8 cellular contexts compared by ENCODE assay signal in genomic region chr6:63572733-63573139, GRCh38. TPM values are rescaled to one million over a fixed set of nuclear protein-coding genes. Genes with fewer than 3 reads are reported as not detected.
DNase-seq lines count a peak whose midpoint lies in the region; ATAC-seq and TF ChIP-seq lines count a peak whose summit lies in the region.

No MANE protein-coding gene starts in this region.

- H3K4me1 Mint-ChIP-seq in WTC11, result peaks cover 30% of the 10 kb centered on the region

- no peak for DNase-seq in GM12864 (ENCODE audit: low read depth)
- DNase-seq in HEK293T (ENCODE audit: extremely low spot score), result peak; percentile 8
- DNase-seq in WTC11 (ENCODE audit: low spot score), result no peak
- peak; percentile 39 for DNase-seq in germinal center (ENCODE audit: low spot score)
- DNase-seq in activated effector memory CD4-positive, alpha-beta T cell treated with anti-CD3 and anti-CD28 coated beads, Interleukin-2, amount 50 U/mL, for 16 hours, result no peak
- DNase-seq in 8988T, result no peak

- peak overlapping the region; percentile 100 for H3K27ac ChIP-seq in rectal smooth muscle tissue (ENCODE audit: low read depth, low read length)

- H3K36me3 ChIP-seq in rectal smooth muscle tissue (ENCODE audit: control insufficient read depth, insufficient read depth, low read length), result peaks cover 3% of the 10 kb centered on the region

- peaks cover 26% of the 10 kb centered on the region; the same call in 1 of the 2 replicates for H3K27me3 Mint-ChIP-seq in WTC11 (ENCODE audit: low read depth)

- no peak for TF ChIP-seq CTCF in GM12864 (IDR thresholded peaks at IDR 0.05; ENCODE audit: low read depth, low read length, missing control alignments)
- TF ChIP-seq CTCF in WTC11 (IDR thresholded peaks at IDR 0.05), result no peak

- peaks cover 3% of the 10 kb centered on the region for H3K4me1 ChIP-seq in rectal smooth muscle tissue (ENCODE audit: control insufficient read depth, insufficient read depth, low read length)

- no peaks in the 10 kb centered on the region for H3K27me3 ChIP-seq in rectal smooth muscle tissue (ENCODE audit: control insufficient read depth, insufficient read depth, low read length)

- CTCF ChIA-PET in HEK293T (lab: Yijun Ruan, JAX), result interaction anchor here (0.9 kb wide), 1 partner anchor 220 kb away, joined by 4 read pairs; no protein-coding TSS in a partner anchor
- CTCF ChIA-PET in WTC11 (lab: Charles Lee), result interaction anchor here (2.3 kb wide), 1 partner anchor 25 kb away, joined by 16 read pairs; no protein-coding TSS in a partner anchor

- H3K4me3 Mint-ChIP-seq in WTC11, result peak overlapping the region; percentile 94

- H3K9ac ChIP-seq in rectal smooth muscle tissue (ENCODE audit: low read length), result peak overlapping the region; percentile 91

- POLR2A ChIA-PET in HEK293T (lab: Yijun Ruan, JAX), result interaction anchor here (1.3 to 2.0 kb wide), 2 partner anchors 25 to 62 kb away, joined by 7 to 10 read pairs; partner anchors contain the start of gene PHF3
- POLR2A ChIA-PET in WTC11 (lab: Charles Lee), result interaction anchor here (0.8 to 2.2 kb wide), 5 partner anchors 11 to 108 kb away, joined by 3 to 17 read pairs (median 8); partner anchors contain the start of gene PHF3

- H3K36me3 Mint-ChIP-seq in WTC11, result peaks cover 33% of the 10 kb centered on the region

- no peak overlapping the region for H3K27ac Mint-ChIP-seq in WTC11

- peaks cover 6% of the 10 kb centered on the region for H3K9me3 Mint-ChIP-seq in WTC11

- no peak for ATAC-seq in WTC11
- no peak for ATAC-seq in GM18519 (IDR thresholded peaks at IDR 0.05; ENCODE audit: low FRiP score, unreplicated experiment)

- H3K4me3 ChIP-seq in GM12864 (ENCODE audit: low read depth, low read length) (peak overlapping the region; percentile 95), rectal smooth muscle tissue (ENCODE audit: low read length) (peak overlapping the region; percentile 97)

TF ChIP-seq in HEK293T, 16 proteins besides CTCF, POLR2A, EP300 and RAD21:
- TF ChIP-seq SP1 (IDR thresholded peaks at IDR 0.05), result no peak
- TF ChIP-seq LEF1 (IDR thresholded peaks at IDR 0.05; ENCODE audit: borderline replicate concordance), result no peak
- TF ChIP-seq HDGF (IDR thresholded peaks at IDR 0.05; ENCODE audit: borderline replicate concordance), result no peak
- no peak for TF ChIP-seq FOXK2 (IDR thresholded peaks at IDR 0.05)
- no peak for TF ChIP-seq BHLHE40 (IDR thresholded peaks at IDR 0.05; ENCODE audit: borderline replicate concordance)
- no peak for TF ChIP-seq ELF4 (IDR thresholded peaks at IDR 0.05)
- TF ChIP-seq FOXA1 (IDR thresholded peaks at IDR 0.05), result no peak
- TF ChIP-seq L3MBTL2 (conservative IDR thresholded peaks at IDR 0.05), result no peak
- TF ChIP-seq TARDBP (IDR thresholded peaks at IDR 0.05), result no peak

TF ChIP-seq in WTC11, 78 proteins besides CTCF, POLR2A, EP300 and RAD21 (continues in another document):
- TF ChIP-seq, protein P1, sequence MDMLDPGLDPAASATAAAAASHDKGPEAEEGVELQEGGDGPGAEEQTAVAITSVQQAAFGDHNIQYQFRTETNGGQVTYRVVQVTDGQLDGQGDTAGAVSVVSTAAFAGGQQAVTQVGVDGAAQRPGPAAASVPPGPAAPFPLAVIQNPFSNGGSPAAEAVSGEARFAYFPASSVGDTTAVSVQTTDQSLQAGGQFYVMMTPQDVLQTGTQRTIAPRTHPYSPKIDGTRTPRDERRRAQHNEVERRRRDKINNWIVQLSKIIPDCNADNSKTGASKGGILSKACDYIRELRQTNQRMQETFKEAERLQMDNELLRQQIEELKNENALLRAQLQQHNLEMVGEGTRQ (CRISPR knock-in tag; IDR thresholded peaks at IDR 0.05), result no peak
- TF ChIP-seq TEAD4 (CRISPR knock-in tag; IDR thresholded peaks at IDR 0.05), result no peak
- no peak for TF ChIP-seq ETV6 (CRISPR knock-in tag; IDR thresholded peaks at IDR 0.05)
- TF ChIP-seq ZNF219 (CRISPR knock-in tag; IDR thresholded peaks at IDR 0.05; ENCODE audit: borderline replicate concordance), result no peak; the same call in 1 of the 2 replicates
- no peak for TF ChIP-seq CDX4 (CRISPR knock-in tag; IDR thresholded peaks at IDR 0.05; ENCODE audit: borderline replicate concordance)
- TF ChIP-seq, protein P2, sequence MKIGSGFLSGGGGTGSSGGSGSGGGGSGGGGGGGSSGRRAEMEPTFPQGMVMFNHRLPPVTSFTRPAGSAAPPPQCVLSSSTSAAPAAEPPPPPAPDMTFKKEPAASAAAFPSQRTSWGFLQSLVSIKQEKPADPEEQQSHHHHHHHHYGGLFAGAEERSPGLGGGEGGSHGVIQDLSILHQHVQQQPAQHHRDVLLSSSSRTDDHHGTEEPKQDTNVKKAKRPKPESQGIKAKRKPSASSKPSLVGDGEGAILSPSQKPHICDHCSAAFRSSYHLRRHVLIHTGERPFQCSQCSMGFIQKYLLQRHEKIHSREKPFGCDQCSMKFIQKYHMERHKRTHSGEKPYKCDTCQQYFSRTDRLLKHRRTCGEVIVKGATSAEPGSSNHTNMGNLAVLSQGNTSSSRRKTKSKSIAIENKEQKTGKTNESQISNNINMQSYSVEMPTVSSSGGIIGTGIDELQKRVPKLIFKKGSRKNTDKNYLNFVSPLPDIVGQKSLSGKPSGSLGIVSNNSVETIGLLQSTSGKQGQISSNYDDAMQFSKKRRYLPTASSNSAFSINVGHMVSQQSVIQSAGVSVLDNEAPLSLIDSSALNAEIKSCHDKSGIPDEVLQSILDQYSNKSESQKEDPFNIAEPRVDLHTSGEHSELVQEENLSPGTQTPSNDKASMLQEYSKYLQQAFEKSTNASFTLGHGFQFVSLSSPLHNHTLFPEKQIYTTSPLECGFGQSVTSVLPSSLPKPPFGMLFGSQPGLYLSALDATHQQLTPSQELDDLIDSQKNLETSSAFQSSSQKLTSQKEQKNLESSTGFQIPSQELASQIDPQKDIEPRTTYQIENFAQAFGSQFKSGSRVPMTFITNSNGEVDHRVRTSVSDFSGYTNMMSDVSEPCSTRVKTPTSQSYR (CRISPR knock-in tag; IDR thresholded peaks at IDR 0.05), result no peak
- no peak for TF ChIP-seq USF1 (CRISPR knock-in tag; IDR thresholded peaks at IDR 0.05)
- no peak for TF ChIP-seq ZNF232 (CRISPR knock-in tag; IDR thresholded peaks at IDR 0.05)
- TF ChIP-seq AR (CRISPR knock-in tag; IDR thresholded peaks at IDR 0.05), result no peak
- TF ChIP-seq ERG (CRISPR knock-in tag; IDR thresholded peaks at IDR 0.05), result no peak
- TF ChIP-seq, protein P3, sequence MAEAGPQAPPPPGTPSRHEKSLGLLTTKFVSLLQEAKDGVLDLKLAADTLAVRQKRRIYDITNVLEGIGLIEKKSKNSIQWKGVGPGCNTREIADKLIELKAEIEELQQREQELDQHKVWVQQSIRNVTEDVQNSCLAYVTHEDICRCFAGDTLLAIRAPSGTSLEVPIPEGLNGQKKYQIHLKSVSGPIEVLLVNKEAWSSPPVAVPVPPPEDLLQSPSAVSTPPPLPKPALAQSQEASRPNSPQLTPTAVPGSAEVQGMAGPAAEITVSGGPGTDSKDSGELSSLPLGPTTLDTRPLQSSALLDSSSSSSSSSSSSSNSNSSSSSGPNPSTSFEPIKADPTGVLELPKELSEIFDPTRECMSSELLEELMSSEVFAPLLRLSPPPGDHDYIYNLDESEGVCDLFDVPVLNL (CRISPR knock-in tag; IDR thresholded peaks at IDR 0.05; ENCODE audit: borderline replicate concordance, low read depth), result no peak

RNA-seq across cellular contexts. Expression of gene PTP4A1, which starts 0.5 kb away (rescaled TPM):
- total RNA-seq in WTC11 (2021), result 51.4 to 56.9 TPM (median 55.0 TPM) in 3 replicates

Comparison
In these comparisons a context has a peak if more than half of its experiments do, and no peak if none do; other contexts are left out.
1. DNase-seq: peak in HEK293T (single experiment) and germinal center (single experiment); none in GM12864 (single experiment), WTC11 (single experiment), activated effector memory CD4-positive, alpha-beta T cell treated with anti-CD3 and anti-CD28 coated beads, Interleukin-2, amount 50 U/mL, for 16 hours (single experiment) and 8988T (single experiment).